In the genomic region with DNA sequence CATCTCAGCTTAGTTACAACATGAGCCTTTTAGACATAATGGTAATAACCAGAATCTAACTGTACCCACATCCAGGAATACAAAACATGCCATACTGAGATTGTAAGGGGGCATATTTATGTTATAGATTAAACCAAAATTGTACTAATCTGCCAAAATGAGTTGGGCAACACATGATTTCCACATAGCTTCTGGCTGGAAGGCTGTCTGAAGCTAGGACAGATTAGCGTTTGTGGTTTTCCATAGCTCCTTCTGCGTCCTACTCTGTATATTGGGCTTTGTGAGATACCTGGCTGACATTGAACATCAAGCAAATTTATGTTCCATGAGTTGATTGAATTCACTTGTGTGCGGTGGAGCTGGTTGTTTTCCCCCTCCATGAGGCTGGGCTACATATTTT, we compare ENCODE assay signal across 20 cellular contexts.
"Had no signal": no experiment of that assay in that cellular context is flagged by ENCODE, and none has a peak within 500 bp of the region (broad histone marks: within the 10 kb centered on the region; RNA-seq: fewer than 3 reads in every experiment).

No MANE protein-coding gene starts in this region.

- H3K36me3 ChIP-seq: esophagus muscularis mucosa, gastrocnemius medialis, pancreas had no signal

- H3K9me3 ChIP-seq: gastrocnemius medialis, pancreas had no signal

- H3K36me3 Mint-ChIP-seq: naive B cell had no signal

- H3K27ac Mint-ChIP-seq: dendritic cell treated with granulocyte-macrophage colony-stimulating factor and Interleukin-4, amounts not matched to agents 40 ng/mL and 50 ng/mL, for 4 days; effector memory CD8-positive, alpha-beta T cell; naive B cell; nephron; progenitor cell of endocrine pancreas had no signal

- DNase-seq: effector memory CD8-positive, alpha-beta T cell; gastrocnemius medialis; glutamatergic neuron; kidney; left cardiac atrium; left ventricle myocardium superior; mesendoderm; naive B cell; occipital lobe; pancreas; right cardiac atrium; stimulated activated CD4-positive, alpha-beta T cell treated with anti-CD3 and anti-CD28 coated beads, Interleukin-2, amount 100 ng/mL, for 48 hours; stimulated activated naive CD4-positive, alpha-beta T cell treated with Interleukin-2 at 50 U/mL for 16 hours; trophoblast cell had no signal

- H3K9me3 Mint-ChIP-seq: dendritic cell treated with granulocyte-macrophage colony-stimulating factor and Interleukin-4, amounts not matched to agents 40 ng/mL and 50 ng/mL, for 4 days had no signal

- ATAC-seq: effector memory CD8-positive, alpha-beta T cell; gastrocnemius medialis; left cardiac atrium; left ventricle myocardium superior; right cardiac atrium had no signal

- H3K4me3 ChIP-seq: esophagus muscularis mucosa, gastrocnemius medialis, pancreas, smooth muscle cell had no signal

- H3K27ac ChIP-seq: epithelial cell of prostate, esophagus muscularis mucosa, gastrocnemius medialis, pancreas had no signal

- H3K4me1 ChIP-seq: esophagus muscularis mucosa, gastrocnemius medialis, pancreas had no signal

- H3K4me1 Mint-ChIP-seq: naive B cell, nephron had no signal

- H3K27me3 Mint-ChIP-seq: progenitor cell of endocrine pancreas had no signal

- H3K27me3 ChIP-seq: gastrocnemius medialis, pancreas had no signal

- H3K4me3 Mint-ChIP-seq: dendritic cell treated with granulocyte-macrophage colony-stimulating factor and Interleukin-4, amounts not matched to agents 40 ng/mL and 50 ng/mL, for 4 days; effector memory CD8-positive, alpha-beta T cell; naive B cell; nephron had no signal
